Comparison of ENCODE assay signal across 14 cellular contexts in genomic region chr6:16837217-16837972, GRCh38.
DNase-seq lines count a peak whose midpoint lies in the region; ATAC-seq and TF ChIP-seq lines count a peak whose summit lies in the region.
"Had no signal": no experiment of that assay in that cellular context is flagged by ENCODE, and none has a peak within 500 bp of the region (broad histone marks: within the 10 kb centered on the region; RNA-seq: fewer than 3 reads in every experiment).

No MANE protein-coding gene starts in this region.

- peaks cover 35% of the 10 kb centered on the region for H3K4me1 Mint-ChIP-seq in activated T-helper 2 cell treated with anti-CD3 and anti-CD28 coated beads, Interferon-gamma antibody, Interleukin-2, Interleukin-4, amounts not matched to agents 10 μg/mL and 5 μg/mL and 100 μg/mL, durations not matched to agents 14 hours and 24 hours and 36 hours (ENCODE audit: low read depth)

- no peaks in the 10 kb centered on the region for H3K36me3 ChIP-seq in left ventricle myocardium inferior
- H3K36me3 ChIP-seq in heart left ventricle, result no peaks in the 10 kb centered on the region
- H3K36me3 ChIP-seq in left lung, result no peaks in the 10 kb centered on the region
- H3K36me3 ChIP-seq in upper lobe of right lung, result no peaks in the 10 kb centered on the region
- H3K36me3 ChIP-seq: esophagus squamous epithelium had no signal

- intact Hi-C loops in left ventricle myocardium inferior (cut with micrococcal nuclease), result no loop called here
- intact Hi-C loops in heart left ventricle (cut with DNase I), result no loop called here
- intact Hi-C loops in activated T-helper 2 cell treated with anti-CD3 and anti-CD28 coated beads, Interferon-gamma antibody, Interleukin-2, Interleukin-4, amounts not matched to agents 10 μg/mL and 5 μg/mL and 100 μg/mL, durations not matched to agents 14 hours and 24 hours and 36 hours (cut with micrococcal nuclease), result no loop called here
- intact Hi-C loops in left lung (cut with DNase I), result no loop called here
- intact Hi-C loops in upper lobe of right lung (cut with DNase I), result no loop called here

- no peak for TF ChIP-seq POLR2A in heart left ventricle (IDR thresholded peaks at IDR 0.05)

- H3K4me3 ChIP-seq in left ventricle myocardium inferior (peak overlapping the region; percentile 46), heart left ventricle (peak overlapping the region in 4 of 12 donors; percentile 20 to 48 (median 36)), left lung (no peak overlapping the region), upper lobe of right lung (peak overlapping the region; percentile 14)

- 84 to 89% (median 87%) methylated on average over 6 of the region's 6 CpGs for WGBS in heart left ventricle, 4 donors

- H3K27ac ChIP-seq in left ventricle myocardium inferior (replicated peaks) (peak overlapping the region; percentile 52), heart left ventricle (peak overlapping the region in 6 of 12 donors; percentile 42 to 65 (median 57)), left lung (peak overlapping the region; percentile 20 to 54), upper lobe of right lung (peak overlapping the region; percentile 15)
- H3K27ac ChIP-seq: parathyroid adenoma had no signal

- H3K4me3 Mint-ChIP-seq in activated T-helper 2 cell treated with anti-CD3 and anti-CD28 coated beads, Interferon-gamma antibody, Interleukin-2, Interleukin-4, amounts not matched to agents 10 μg/mL and 5 μg/mL and 100 μg/mL, durations not matched to agents 14 hours and 24 hours and 36 hours (ENCODE audit: low read depth), result peak overlapping the region; percentile 62
- H3K4me3 Mint-ChIP-seq: memory B cell had no signal

- no peak for DNase-seq in left ventricle myocardium inferior
- DNase-seq in heart left ventricle, result no peak
- no peak for DNase-seq in activated T-helper 2 cell treated with anti-CD3 and anti-CD28 coated beads, Interferon-gamma antibody, Interleukin-2, Interleukin-4, amounts not matched to agents 10 μg/mL and 5 μg/mL and 100 μg/mL, durations not matched to agents 14 hours and 24 hours and 36 hours (ENCODE audit: low spot score)
- DNase-seq in left lung, result no peak
- DNase-seq in upper lobe of right lung, result no peak
- no peak for DNase-seq in NCI-H510A (lab: John Stamatoyannopoulos, UW)
- DNase-seq: activated CD4-positive, alpha-beta T cell treated with anti-CD3 and anti-CD28 coated beads for 1 hour; activated naive CD4-positive, alpha-beta T cell; DMS79; esophagus squamous epithelium had no signal

- no peak for ATAC-seq in heart left ventricle
- no peak for ATAC-seq in left lung
- no peak for ATAC-seq in upper lobe of right lung
- ATAC-seq in esophagus mucosa, result no peak
- no peak for ATAC-seq in GM18519 (IDR thresholded peaks at IDR 0.05; ENCODE audit: low FRiP score, unreplicated experiment)

- H3K27ac Mint-ChIP-seq in activated T-helper 2 cell treated with anti-CD3 and anti-CD28 coated beads, Interferon-gamma antibody, Interleukin-2, Interleukin-4, amounts not matched to agents 10 μg/mL and 5 μg/mL and 100 μg/mL, durations not matched to agents 14 hours and 24 hours and 36 hours, result no peak overlapping the region
- H3K27ac Mint-ChIP-seq: memory B cell had no signal

- H3K4me1 ChIP-seq in left ventricle myocardium inferior (peaks cover 21% of the 10 kb centered on the region), heart left ventricle (peaks cover 0 to 27% (median 10%) of the 10 kb centered on the region in 12 donors), left lung (peaks cover 0 to 3% of the 10 kb centered on the region in 2 donors), upper lobe of right lung (no peaks in the 10 kb centered on the region)
- H3K4me1 ChIP-seq: parathyroid adenoma had no signal

- peaks cover 32% of the 10 kb centered on the region for H3K27me3 Mint-ChIP-seq in activated T-helper 2 cell treated with anti-CD3 and anti-CD28 coated beads, Interferon-gamma antibody, Interleukin-2, Interleukin-4, amounts not matched to agents 10 μg/mL and 5 μg/mL and 100 μg/mL, durations not matched to agents 14 hours and 24 hours and 36 hours (ENCODE audit: low read depth)

- no peaks in the 10 kb centered on the region for H3K9me3 Mint-ChIP-seq in activated T-helper 2 cell treated with anti-CD3 and anti-CD28 coated beads, Interferon-gamma antibody, Interleukin-2, Interleukin-4, amounts not matched to agents 10 μg/mL and 5 μg/mL and 100 μg/mL, durations not matched to agents 14 hours and 24 hours and 36 hours

- TF ChIP-seq CTCF in left ventricle myocardium inferior (IDR thresholded peaks at IDR 0.05; ENCODE audit: borderline replicate concordance), result no peak
- TF ChIP-seq CTCF in heart left ventricle (IDR thresholded peaks at IDR 0.05), result no peak
- TF ChIP-seq CTCF in left lung (IDR thresholded peaks at IDR 0.05), result no peak
- no peak for TF ChIP-seq CTCF in upper lobe of right lung (IDR thresholded peaks at IDR 0.05)

- H3K27me3 ChIP-seq in left ventricle myocardium inferior (ENCODE audit: low read depth) (no peaks in the 10 kb centered on the region), heart left ventricle (no peaks in the 10 kb centered on the region), left lung (no peaks in the 10 kb centered on the region), upper lobe of right lung (no peaks in the 10 kb centered on the region)
- H3K27me3 ChIP-seq: esophagus squamous epithelium had no signal

- H3K9me3 ChIP-seq in left ventricle myocardium inferior (replicated peaks) (no peaks in the 10 kb centered on the region), heart left ventricle (no peaks in the 10 kb centered on the region), left lung (no peaks in the 10 kb centered on the region), upper lobe of right lung (no peaks in the 10 kb centered on the region)
- H3K9me3 ChIP-seq: esophagus squamous epithelium had no signal

- H3K36me3 Mint-ChIP-seq in activated T-helper 2 cell treated with anti-CD3 and anti-CD28 coated beads, Interferon-gamma antibody, Interleukin-2, Interleukin-4, amounts not matched to agents 10 μg/mL and 5 μg/mL and 100 μg/mL, durations not matched to agents 14 hours and 24 hours and 36 hours (ENCODE audit: low read depth), result no peaks in the 10 kb centered on the region
- H3K36me3 Mint-ChIP-seq: memory B cell had no signal

Comparison
In these comparisons a context has a peak if more than half of its experiments do, and no peak if none do; other contexts are left out.
1. H3K4me3 ChIP-seq: peak in left ventricle myocardium inferior (single experiment) and upper lobe of right lung (single experiment); none in left lung (0 of 2).